Comparison of ENCODE assay signal across 7 cellular contexts in genomic region chr1:18922319-18922726, GRCh38. TPM values are rescaled to one million over a fixed set of nuclear protein-coding genes. Genes with fewer than 3 reads are reported as not detected.
DNase-seq lines count a peak whose midpoint lies in the region; ATAC-seq and TF ChIP-seq lines count a peak whose summit lies in the region.

No MANE protein-coding gene starts in this region.

- H3K4me3 ChIP-seq in cardiac fibroblast (replicated peaks in 1 of 2; ENCODE audit: low read depth in 2 of 2, low read length in 2 of 2), result no peak overlapping the region

- H3K4me3 Mint-ChIP-seq in activated CD4-positive, alpha-beta T cell treated with anti-CD3 and anti-CD28 coated beads, Interleukin-2, amount 10 ng/mL, durations not matched to agents 24 days and 14 days, result no peak overlapping the region

- peaks cover 12% of the 10 kb centered on the region for H3K36me3 Mint-ChIP-seq in activated CD4-positive, alpha-beta T cell treated with anti-CD3 and anti-CD28 coated beads, Interleukin-2, amount 10 ng/mL, durations not matched to agents 24 days and 14 days (ENCODE audit: low read depth)

- H3K9me3 Mint-ChIP-seq in activated CD4-positive, alpha-beta T cell treated with anti-CD3 and anti-CD28 coated beads, Interleukin-2, amount 10 ng/mL, durations not matched to agents 24 days and 14 days, result peaks cover 4% of the 10 kb centered on the region

- peak; percentile 88 for ATAC-seq in left lobe of liver

- H3K27ac ChIP-seq in temporal lobe (ENCODE audit: low read depth, low read length), result peak overlapping the region; percentile 96

- TF ChIP-seq CTCF in cardiac fibroblast (IDR thresholded peaks at IDR 0.05; ENCODE audit: low read depth, low read length), result peak; percentile 13

- no peak overlapping the region for H3K27ac Mint-ChIP-seq in activated CD4-positive, alpha-beta T cell treated with anti-CD3 and anti-CD28 coated beads, Interleukin-2, amount 10 ng/mL, durations not matched to agents 24 days and 14 days

- no peaks in the 10 kb centered on the region for H3K27me3 Mint-ChIP-seq in activated CD4-positive, alpha-beta T cell treated with anti-CD3 and anti-CD28 coated beads, Interleukin-2, amount 10 ng/mL, durations not matched to agents 24 days and 14 days

- peak; percentile 21 for DNase-seq in MV-4-11 (lab: John Stamatoyannopoulos, UW)
- DNase-seq in cardiac fibroblast (ENCODE audit: low read depth in 2 of 2), result peak; percentile 90 to 95
- peak; percentile 76 for DNase-seq in left lobe of liver (ENCODE audit: low spot score)
- no peak for DNase-seq in activated CD4-positive, alpha-beta T cell treated with anti-CD3 and anti-CD28 coated beads, Interleukin-2, amount 10 ng/mL, durations not matched to agents 24 days and 14 days
- no peak for DNase-seq in NCI-H1417 treated with DMSO at 0.1 percent for 48 hours (lab: John Stamatoyannopoulos, UW)
- no peak for DNase-seq in activated CD4-positive, CD25-positive, alpha-beta regulatory T cell treated with anti-CD3 and anti-CD28 coated beads, Interleukin-2, amount 50 U/mL, for 72 hours

- intact Hi-C loops in activated CD4-positive, alpha-beta T cell treated with anti-CD3 and anti-CD28 coated beads, Interleukin-2, amount 10 ng/mL, durations not matched to agents 24 days and 14 days (cut with micrococcal nuclease), result loop anchor here (10.0 kb wide), 1 partner anchor 332 kb away; the partner anchor contains the start of genes EMC1 and MRTO4

- H3K4me1 Mint-ChIP-seq in activated CD4-positive, alpha-beta T cell treated with anti-CD3 and anti-CD28 coated beads, Interleukin-2, amount 10 ng/mL, durations not matched to agents 24 days and 14 days, result peaks cover 34% of the 10 kb centered on the region

RNA-seq across cellular contexts. Expression of gene ALDH4A1, which starts 20.0 kb away (rescaled TPM):
- 359 TPM for total RNA-seq in left lobe of liver
- total RNA-seq in temporal lobe, result 4.9 TPM
- total RNA-seq in activated CD4-positive, alpha-beta T cell treated with anti-CD3 and anti-CD28 coated beads, Interleukin-2, amount 10 ng/mL, durations not matched to agents 24 days and 14 days, result 2.8 and 5.2 TPM in 2 replicates

RNA-seq across cellular contexts. Expression of gene IFFO2, which starts 34.2 kb away (rescaled TPM):
- total RNA-seq in left lobe of liver (4.1 TPM), temporal lobe (6.9 TPM)
- 32.3 and 36.8 TPM in 2 replicates for total RNA-seq in activated CD4-positive, alpha-beta T cell treated with anti-CD3 and anti-CD28 coated beads, Interleukin-2, amount 10 ng/mL, durations not matched to agents 24 days and 14 days

Comparison
In these comparisons a context has a peak if more than half of its experiments do, and no peak if none do; other contexts are left out.
1. DNase-seq: peak in MV-4-11 (single experiment), cardiac fibroblast (2 of 2) and left lobe of liver (single experiment); none in activated CD4-positive, alpha-beta T cell treated with anti-CD3 and anti-CD28 coated beads, Interleukin-2, amount 10 ng/mL, durations not matched to agents 24 days and 14 days (single experiment), NCI-H1417 treated with DMSO at 0.1 percent for 48 hours (single experiment) and activated CD4-positive, CD25-positive, alpha-beta regulatory T cell treated with anti-CD3 and anti-CD28 coated beads, Interleukin-2, amount 50 U/mL, for 72 hours (single experiment).
2. RNA of gene ALDH4A1, which starts 20.0 kb away (total RNA-seq): 359 TPM in left lobe of liver (single experiment); 4.9 TPM in temporal lobe (single experiment) and 2.8 to 5.2 TPM in activated CD4-positive, alpha-beta T cell treated with anti-CD3 and anti-CD28 coated beads, Interleukin-2, amount 10 ng/mL, durations not matched to agents 24 days and 14 days; every median in the first group is over 10 times any median in the second.